ENCODE assay signal across 12 cellular contexts in the genomic region with DNA sequence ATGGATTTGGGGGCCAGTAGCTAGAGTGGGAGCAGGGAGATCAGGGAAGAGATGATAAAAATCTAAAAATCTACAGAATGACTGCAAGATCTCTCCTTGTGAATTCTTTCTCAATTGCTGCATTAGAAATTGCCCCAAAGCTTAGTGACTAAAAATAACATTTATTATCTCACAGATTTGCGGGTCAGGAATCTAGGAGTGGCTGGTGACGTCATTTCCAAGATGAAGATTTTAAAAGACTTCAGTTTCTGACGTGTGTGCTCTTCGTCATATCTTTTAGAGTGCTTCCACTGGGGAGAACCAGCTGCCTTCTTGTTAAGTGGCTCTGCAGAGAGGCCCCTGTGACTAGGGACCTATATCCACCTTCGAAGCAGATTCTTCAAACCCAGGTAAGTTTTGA.
"Had no signal": no experiment of that assay in that cellular context is flagged by ENCODE, and none has a peak within 500 bp of the region (broad histone marks: within the 10 kb centered on the region; RNA-seq: fewer than 3 reads in every experiment).

No MANE protein-coding gene starts in this region.

- ATAC-seq: activated naive CD4-positive, alpha-beta T cell treated with anti-CD3 and anti-CD28 coated beads, Interleukin-2, amount 50 U/mL, for 72 hours; gastroesophageal sphincter; left ventricle myocardium superior had no signal

- H3K27me3 ChIP-seq: esophagus squamous epithelium, gastroesophageal sphincter, uterus had no signal

- H3K27ac ChIP-seq: esophagus squamous epithelium, gastroesophageal sphincter, thoracic aorta, uterus had no signal

- H3K36me3 ChIP-seq: esophagus squamous epithelium, gastroesophageal sphincter, thoracic aorta, uterus had no signal

- DNase-seq: activated effector memory CD4-positive, alpha-beta T cell treated with Interleukin-2 at 50 U/mL for 16 hours; activated T-cell treated with anti-CD3 and anti-CD28 coated beads, Interleukin-2, amount 50 U/mL, for 24 hours; esophagus squamous epithelium; kidney; left ventricle myocardium superior; mesenchymal stem cell; stimulated activated CD4-positive, alpha-beta T cell treated with anti-CD3 and anti-CD28 coated beads, Interleukin-15, amount 100 ng/mL, for 24 hours; stimulated activated CD4-positive, alpha-beta T cell treated with anti-CD3 and anti-CD28 coated beads, Interleukin-4, amount 100 ng/mL, for 24 hours; uterus had no signal

- FAIRE-seq: kidney had no signal

- H3K9me3 ChIP-seq: esophagus squamous epithelium, gastroesophageal sphincter, thoracic aorta, uterus had no signal

- H3K4me3 ChIP-seq: esophagus squamous epithelium, gastroesophageal sphincter, thoracic aorta, uterus had no signal

- H3K4me1 ChIP-seq: esophagus squamous epithelium, gastroesophageal sphincter, uterus had no signal
